Comparison of ENCODE assay signal across 8 cellular contexts in genomic region chr19:7505682-7506384, GRCh38. TPM values are rescaled to one million over a fixed set of nuclear protein-coding genes. Genes with fewer than 3 reads are reported as not detected.
A peak's percentile ranks its signal among the peaks of the same experiment; 100 is the strongest.
DNase-seq lines count a peak whose midpoint lies in the region; ATAC-seq and TF ChIP-seq lines count a peak whose summit lies in the region.

No MANE protein-coding gene starts in this region.

- H3K27me3 Mint-ChIP-seq in MCF 10A (ENCODE audit: insufficient read depth, unreplicated experiment) = no peaks in the 10 kb centered on the region
- H3K27me3 Mint-ChIP-seq in endothelial cell (ENCODE audit: unreplicated experiment) = peaks cover 6% of the 10 kb centered on the region

- no peaks in the 10 kb centered on the region for H3K4me1 ChIP-seq in breast epithelium
- peaks cover 13% of the 10 kb centered on the region for H3K4me1 ChIP-seq in OCI-LY7 (ENCODE audit: insufficient read depth, low read length, poor library complexity, severe bottlenecking)
- H3K4me1 ChIP-seq in trophoblast cell (ENCODE audit: control insufficient read depth in 1 of 2, insufficient read depth in 2 of 2, low read length in 2 of 2) = peaks cover 0 to 5% of the 10 kb centered on the region in 2 experiments

- CTCF ChIA-PET in MCF 10A (lab: Yijun Ruan, JAX) = no interaction called here
- CTCF ChIA-PET in OCI-LY7 (lab: Charles Lee; ENCODE audit: unreplicated experiment) = no interaction called here

- DNase-seq in breast epithelium (ENCODE audit: low spot score in 2 of 2) = no peak
- no peak for DNase-seq in MCF 10A (ENCODE audit: unreplicated experiment)
- peak; percentile 66 for DNase-seq in OCI-LY7 (ENCODE audit: low spot score)
- peak; percentile 29 for DNase-seq in endothelial cell (ENCODE audit: low spot score)
- DNase-seq in trophoblast cell = peak; percentile 8 to 29
- DNase-seq in NCI-H187 treated with DMSO at 0.1 percent for 48 hours (lab: John Stamatoyannopoulos, UW) = no peak

- no peak overlapping the region for H2BK120ac ChIP-seq in trophoblast cell (ENCODE audit: insufficient read depth, low read length, poor library complexity)

- no peaks in the 10 kb centered on the region for H3K9me2 ChIP-seq in OCI-LY7 (ENCODE audit: insufficient read depth, low read length)

- H3K4me3 Mint-ChIP-seq in MCF 10A (ENCODE audit: unreplicated experiment) (no peak overlapping the region), endothelial cell (ENCODE audit: unreplicated experiment) (no peak overlapping the region)

- H3K79me2 ChIP-seq in OCI-LY7 (ENCODE audit: insufficient read depth, low read depth, low read length) (no peaks in the 10 kb centered on the region), trophoblast cell (ENCODE audit: control insufficient read depth, insufficient read depth, low read length, poor library complexity) (no peaks in the 10 kb centered on the region)

- H3K4me3 ChIP-seq in breast epithelium = peak overlapping the region in 2 of 3 donors; percentile 9 to 25
- peak overlapping the region; percentile 50 for H3K4me3 ChIP-seq in OCI-LY7 (ENCODE audit: low read depth, low read length, poor library complexity, severe bottlenecking)
- H3K4me3 ChIP-seq in trophoblast cell (ENCODE audit: low read depth, low read length) = no peak overlapping the region

- no CpG with 5 or more reads among the region's 33 CpGs for WGBS in trophoblast cell (ENCODE audit: extremely low coverage, insufficient coverage, insufficient read length)

- no peak overlapping the region for H3K18ac ChIP-seq in trophoblast cell (ENCODE audit: low read length)

- no peak overlapping the region for H3K4ac ChIP-seq in trophoblast cell (ENCODE audit: low read depth, low read length)

- H2AK5ac ChIP-seq in trophoblast cell (ENCODE audit: low read length) = no peak overlapping the region

- H4K12ac ChIP-seq in trophoblast cell (ENCODE audit: low read depth, low read length) = no peak overlapping the region

- H3K27ac Mint-ChIP-seq in MCF 10A (ENCODE audit: low read depth, unreplicated experiment) = no peak overlapping the region
- H3K27ac Mint-ChIP-seq in endothelial cell (ENCODE audit: unreplicated experiment) = no peak overlapping the region

- H3K27me3 ChIP-seq in breast epithelium (peaks cover 2 to 3% of the 10 kb centered on the region in 2 donors), trophoblast cell (ENCODE audit: insufficient read depth, low read length) (peaks cover 1% of the 10 kb centered on the region)

- H3K27ac ChIP-seq in breast epithelium = no peak overlapping the region
- no peak overlapping the region for H3K27ac ChIP-seq in OCI-LY7 (ENCODE audit: low read depth, low read length, poor library complexity, severe bottlenecking)
- H3K27ac ChIP-seq in trophoblast cell (ENCODE audit: low read depth, low read length) = no peak overlapping the region

- peaks cover 16% of the 10 kb centered on the region for H3K4me1 Mint-ChIP-seq in MCF 10A (ENCODE audit: insufficient read depth, unreplicated experiment)
- peaks cover 2% of the 10 kb centered on the region for H3K4me1 Mint-ChIP-seq in endothelial cell (ENCODE audit: unreplicated experiment)

- H3K4me2 ChIP-seq in OCI-LY7 (ENCODE audit: low read length) = peak overlapping the region; percentile 71
- no peak overlapping the region for H3K4me2 ChIP-seq in trophoblast cell (ENCODE audit: low read length)

- no peaks in the 10 kb centered on the region for H3K79me1 ChIP-seq in trophoblast cell (ENCODE audit: low read length)

- no peak overlapping the region for H3K14ac ChIP-seq in trophoblast cell (ENCODE audit: low read length)

- H4K91ac ChIP-seq in trophoblast cell (ENCODE audit: low read depth, low read length) = no peak overlapping the region

- no TSS peak for BruUV-seq in MCF 10A (replicated peaks; lab: Mats Ljungman, UMichigan)
- no TSS peak for BruUV-seq in OCI-LY7 (replicated peaks; lab: Mats Ljungman, UMichigan)

- H3K36me3 ChIP-seq in breast epithelium = no peaks in the 10 kb centered on the region
- H3K36me3 ChIP-seq in OCI-LY7 (ENCODE audit: insufficient read depth, low read length) = no peaks in the 10 kb centered on the region
- no peaks in the 10 kb centered on the region for H3K36me3 ChIP-seq in trophoblast cell (ENCODE audit: control insufficient read depth in 1 of 2, insufficient read depth in 2 of 2, low read length in 2 of 2)

- H3K9me3 ChIP-seq in breast epithelium = no peaks in the 10 kb centered on the region
- no peaks in the 10 kb centered on the region for H3K9me3 ChIP-seq in OCI-LY7 (ENCODE audit: low read length)
- no peaks in the 10 kb centered on the region for H3K9me3 ChIP-seq in trophoblast cell (ENCODE audit: insufficient read depth, low read depth, low read length)

- intact Hi-C loops in breast epithelium (cut with DNase I; ENCODE audit: low total_unique reads) = no loop called here
- intact Hi-C loops in MCF 10A (cut with micrococcal nuclease) = loop anchor here (10.0 kb wide), 1 partner anchor 111 kb away; no protein-coding TSS in a partner anchor
- intact Hi-C loops in OCI-LY7 (cut with micrococcal nuclease; ENCODE audit: unreplicated experiment) = no loop called here

- H3K23ac ChIP-seq in trophoblast cell (ENCODE audit: low read length) = no peak overlapping the region

- no peak overlapping the region for H4K8ac ChIP-seq in trophoblast cell (ENCODE audit: low read depth, low read length)

- no peak for TF ChIP-seq CTCF in breast epithelium (IDR thresholded peaks at IDR 0.05)
- TF ChIP-seq CTCF in MCF 10A (IDR thresholded peaks at IDR 0.05; ENCODE audit: unreplicated experiment) = no peak
- no peak for TF ChIP-seq CTCF in OCI-LY7 (conservative IDR thresholded peaks at IDR 0.05; ENCODE audit: low read length)
- TF ChIP-seq CTCF in endothelial cell (IDR thresholded peaks at IDR 0.05; ENCODE audit: unreplicated experiment) = no peak

- no peak for ATAC-seq in HG02642 (IDR thresholded peaks at IDR 0.05; ENCODE audit: poor library complexity, unreplicated experiment)
- no peak for ATAC-seq in HG02973 (IDR thresholded peaks at IDR 0.05; ENCODE audit: unreplicated experiment)

- peaks cover 5% of the 10 kb centered on the region for H3K36me3 Mint-ChIP-seq in MCF 10A (ENCODE audit: insufficient read depth, unreplicated experiment)
- H3K36me3 Mint-ChIP-seq in endothelial cell (ENCODE audit: low read depth, unreplicated experiment) = no peaks in the 10 kb centered on the region

- H2AFZ ChIP-seq in OCI-LY7 (ENCODE audit: low read length) (peak overlapping the region; percentile 59; the same call in 1 of the 2 replicates), trophoblast cell (ENCODE audit: insufficient read depth, low read length, poor library complexity) (no peak overlapping the region)

- no peaks in the 10 kb centered on the region for H3K9me3 Mint-ChIP-seq in MCF 10A (ENCODE audit: unreplicated experiment)
- H3K9me3 Mint-ChIP-seq in endothelial cell (ENCODE audit: unreplicated experiment) = no peaks in the 10 kb centered on the region

- no peaks in the 10 kb centered on the region for H4K20me1 ChIP-seq in OCI-LY7 (ENCODE audit: insufficient read depth, low read length)

- H3K9ac ChIP-seq in trophoblast cell (ENCODE audit: low read length) = no peak overlapping the region

- H2BK12ac ChIP-seq in trophoblast cell (ENCODE audit: low read length) = no peak overlapping the region

- H2BK5ac ChIP-seq in trophoblast cell (ENCODE audit: low read depth, low read length, poor library complexity) = no peak overlapping the region

- TF ChIP-seq POLR2A in breast epithelium (IDR thresholded peaks at IDR 0.05) = no peak

- POLR2A ChIA-PET in MCF 10A (lab: Yijun Ruan, JAX) (interaction anchor here (0.7 to 1.1 kb wide), 2 partner anchors 111 to 497 kb away, joined by 3 read pairs; no protein-coding TSS in a partner anchor), OCI-LY7 (lab: Charles Lee) (interaction anchor here (0.7 kb wide), 1 partner anchor 8 kb away, joined by 3 read pairs; no protein-coding TSS in a partner anchor)

RNA-seq across cellular contexts. Expression of gene ZNF358, which starts 10.1 kb away (rescaled TPM):
- total RNA-seq in breast epithelium (10 to 100 TPM; 34.0 to 65.3 (median 34.7) TPM), MCF 10A (2022) (16.9 and 17.7 TPM in 2 replicates), OCI-LY7 (2022) (not detected in 2 replicates), endothelial cell (ENCODE audit: unreplicated experiment) (87.4 TPM)
- total RNA-seq in OCI-LY7 (2014; rRNA removed; shearing (Covaris generic)) = not detected in 2 replicates
- 94.3 and 106 TPM in 2 replicates for polyA plus RNA-seq in trophoblast cell (2013)

RNA-seq across cellular contexts. Expression of gene MCOLN1, which starts 16.6 kb away (rescaled TPM):
- total RNA-seq in breast epithelium (10 to 100 TPM; 11.5 to 35.2 (median 16.4) TPM), MCF 10A (2022) (10.8 and 13.9 TPM in 2 replicates), OCI-LY7 (2022) (16.7 and 18.3 TPM in 2 replicates), endothelial cell (ENCODE audit: unreplicated experiment) (24.2 TPM)
- total RNA-seq in OCI-LY7 (2014; rRNA removed; shearing (Covaris generic)) = 2.4 and 7.8 TPM in 2 replicates
- 26.7 and 29.7 TPM in 2 replicates for polyA plus RNA-seq in trophoblast cell (2013)

RNA-seq across cellular contexts. Expression of gene PEX11G, which starts 17.0 kb away (rescaled TPM):
- 1 to 10 TPM; 5.4 to 9.8 (median 7.2) TPM for total RNA-seq in breast epithelium
- 5.5 and 6.4 TPM in 2 replicates for total RNA-seq in MCF 10A (2022)
- not detected in 2 replicates for total RNA-seq in OCI-LY7 (2014; rRNA removed; shearing (Covaris generic))
- total RNA-seq in OCI-LY7 (2022) = not detected in 2 replicates
- 3.8 TPM for total RNA-seq in endothelial cell (ENCODE audit: unreplicated experiment)
- polyA plus RNA-seq in trophoblast cell (2013) = 0.92 and 0.94 TPM in 2 replicates

RNA-seq across cellular contexts. Expression of gene PNPLA6, which starts 29.7 kb away (rescaled TPM):
- total RNA-seq in breast epithelium = 10 to 100 TPM; 35.8 to 56.4 (median 45.8) TPM
- 75.8 and 96.1 TPM in 2 replicates for total RNA-seq in MCF 10A (2022)
- 50.6 and 54.3 TPM in 2 replicates for total RNA-seq in OCI-LY7 (2014; rRNA removed; shearing (Covaris generic))
- 92.4 and 93.0 TPM in 2 replicates for total RNA-seq in OCI-LY7 (2022)
- 129 TPM for total RNA-seq in endothelial cell (ENCODE audit: unreplicated experiment)
- 73.4 and 78.6 TPM in 2 replicates for polyA plus RNA-seq in trophoblast cell (2013)

Comparison
In these comparisons a context has a peak if more than half of its experiments do, and no peak if none do; other contexts are left out.
1. DNase-seq: peak in OCI-LY7 (single experiment), endothelial cell (single experiment) and trophoblast cell (2 of 2); none in breast epithelium (0 of 2), MCF 10A (single experiment) and NCI-H187 treated with DMSO at 0.1 percent for 48 hours (single experiment).
2. RNA of gene ZNF358, which starts 10.1 kb away (total RNA-seq): 87.4 TPM in endothelial cell (single experiment), 34.0 to 65.3 TPM in breast epithelium and 16.9 to 17.7 TPM in MCF 10A; not detected in OCI-LY7; every median in the first group is over 10 times any median in the second.